ENCODE assay signal across 35 cellular contexts in the genomic region with DNA sequence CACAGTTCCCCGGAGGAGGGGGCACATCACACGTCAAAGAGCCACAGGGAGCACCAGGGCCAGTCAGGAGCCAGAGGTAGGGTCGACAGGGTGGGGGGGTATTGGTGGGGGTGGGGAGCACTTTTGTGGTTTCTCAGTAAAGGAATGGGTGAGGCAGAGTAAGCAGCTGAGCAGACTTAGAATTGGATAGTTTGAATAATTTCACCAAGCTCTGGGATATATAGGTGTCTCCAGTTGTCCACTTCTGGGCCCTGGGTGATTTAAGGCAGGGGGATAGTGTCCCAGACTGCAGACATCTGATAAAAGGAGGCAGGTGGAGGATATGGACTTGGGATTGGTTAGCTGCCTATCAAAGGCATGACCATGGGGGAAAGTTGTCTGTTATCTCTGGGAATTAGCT.
"Had no signal": no experiment of that assay in that cellular context is flagged by ENCODE, and none has a peak within 500 bp of the region (broad histone marks: within the 10 kb centered on the region; RNA-seq: fewer than 3 reads in every experiment).

No MANE protein-coding gene starts in this region.

- H3K27ac ChIP-seq: adrenal gland, body of pancreas, brain microvascular endothelial cell, breast epithelium, VCaP had no signal

- H3K27me3 ChIP-seq: adrenal gland, body of pancreas, brain microvascular endothelial cell, breast epithelium had no signal

- H3K27me3 Mint-ChIP-seq: activated B cell treated with CpG ODN at 0.5 μM for 24 hours; activated CD4-positive, alpha-beta memory T cell treated with anti-CD3 and anti-CD28 coated beads for 36 hours; activated CD4-positive, alpha-beta T cell treated with anti-CD3 and anti-CD28 coated beads, Interleukin-2, amount 10 ng/mL, durations not matched to agents 24 days and 14 days; activated CD8-positive, alpha-beta T cell treated with anti-CD3 and anti-CD28 coated beads for 36 hours; activated T-helper 17 cell treated with anti-CD3 and anti-CD28 coated beads, Interleukin-2, amount 50 U/mL, for 72 hours had no signal

- H3K27ac Mint-ChIP-seq: activated B cell treated with CpG ODN at 0.5 μM for 24 hours; activated CD4-positive, alpha-beta memory T cell treated with anti-CD3 and anti-CD28 coated beads for 36 hours; activated CD4-positive, alpha-beta T cell treated with anti-CD3 and anti-CD28 coated beads, Interleukin-2, amount 10 ng/mL, durations not matched to agents 24 days and 14 days; activated CD8-positive, alpha-beta T cell treated with anti-CD3 and anti-CD28 coated beads for 36 hours; activated naive CD4-positive, alpha-beta T cell treated with anti-CD3 and anti-CD28 coated beads for 36 hours; activated naive CD4-positive, alpha-beta T cell treated with anti-CD3 and anti-CD28 coated beads, Interleukin-2, amount 50 U/mL, for 72 hours; activated naive CD8-positive, alpha-beta T cell treated with anti-CD3 and anti-CD28 coated beads for 36 hours; activated T-cell treated with anti-CD3 and anti-CD28 coated beads, Interleukin-2, amount 50 U/mL, for 72 hours; activated T-helper 1 cell treated with anti-CD3 and anti-CD28 coated beads, Interleukin-12 subunit alpha, Interleukin-12 subunit beta, Interleukin-2, Interleukin-4 antibody, amounts not matched to agents 30 ng/mL and 10 ng/mL and 1 ng/mL, durations not matched to agents 14 hours and 24 hours and 36 hours; activated T-helper 17 cell treated with anti-CD3 and anti-CD28 coated beads, Interleukin-2, amount 50 U/mL, for 72 hours; T-helper 1 cell treated with Interleukin-12 subunit alpha and Interleukin-12 subunit beta and Interleukin-4 antibody, amounts not matched to agents 30 μg/mL and 1 μg/mL, for 36 hours; T-helper 2 cell treated with Interferon-gamma antibody and Interleukin-4, amounts not matched to agents 5 μg/mL and 100 μg/mL, for 36 hours had no signal

- H3K4me3 ChIP-seq: adrenal gland, body of pancreas, breast epithelium had no signal

- H3K4me1 ChIP-seq: adrenal gland, body of pancreas, breast epithelium had no signal

- H3K4me1 Mint-ChIP-seq: activated B cell treated with CpG ODN at 0.5 μM for 24 hours; activated CD4-positive, alpha-beta T cell treated with anti-CD3 and anti-CD28 coated beads, Interleukin-2, amount 10 ng/mL, durations not matched to agents 24 days and 14 days; activated naive CD8-positive, alpha-beta T cell treated with anti-CD3 and anti-CD28 coated beads for 36 hours; activated T-helper 17 cell treated with anti-CD3 and anti-CD28 coated beads, Interleukin-2, amount 50 U/mL, for 72 hours had no signal

- H3K9me3 ChIP-seq: adrenal gland, body of pancreas had no signal

- H3K36me3 Mint-ChIP-seq: activated CD4-positive, alpha-beta memory T cell treated with anti-CD3 and anti-CD28 coated beads for 36 hours; activated naive CD4-positive, alpha-beta T cell treated with anti-CD3 and anti-CD28 coated beads, Interleukin-2, amount 50 U/mL, for 72 hours; activated naive CD8-positive, alpha-beta T cell treated with anti-CD3 and anti-CD28 coated beads for 36 hours had no signal

- H3K36me3 ChIP-seq: adrenal gland, brain microvascular endothelial cell, breast epithelium had no signal

- H3K9me3 Mint-ChIP-seq: activated CD4-positive, alpha-beta memory T cell treated with anti-CD3 and anti-CD28 coated beads for 36 hours; activated CD8-positive, alpha-beta T cell treated with anti-CD3 and anti-CD28 coated beads for 36 hours; activated naive CD4-positive, alpha-beta T cell treated with anti-CD3 and anti-CD28 coated beads for 36 hours; activated naive CD8-positive, alpha-beta T cell treated with anti-CD3 and anti-CD28 coated beads for 36 hours; activated T-cell treated with anti-CD3 and anti-CD28 coated beads, Interleukin-2, amount 50 U/mL, for 4 hours; activated T-helper 1 cell treated with anti-CD3 and anti-CD28 coated beads, Interleukin-12 subunit alpha, Interleukin-12 subunit beta, Interleukin-2, Interleukin-4 antibody, amounts not matched to agents 30 ng/mL and 10 ng/mL and 1 ng/mL, durations not matched to agents 14 hours and 24 hours and 36 hours; T-helper 1 cell treated with Interleukin-12 subunit alpha and Interleukin-12 subunit beta and Interleukin-4 antibody, amounts not matched to agents 30 μg/mL and 1 μg/mL, for 36 hours; T-helper 2 cell treated with Interferon-gamma antibody and Interleukin-4, amounts not matched to agents 5 μg/mL and 100 μg/mL, for 36 hours had no signal

- DNase-seq: activated B cell treated with CpG ODN at 0.5 μM for 24 hours; activated CD4-positive, alpha-beta memory T cell treated with anti-CD3 and anti-CD28 coated beads for 36 hours; activated CD4-positive, alpha-beta T cell treated with anti-CD3 and anti-CD28 coated beads for 4 hours; activated CD4-positive, alpha-beta T cell treated with anti-CD3 and anti-CD28 coated beads, Interleukin-2, amount 10 ng/mL, durations not matched to agents 24 days and 14 days; activated CD4-positive, alpha-beta T cell treated with anti-CD3 and anti-CD28 coated beads, Interleukin-2, amount 50 U/mL, for 1 hour; activated CD4-positive, alpha-beta T cell treated with anti-CD3 and anti-CD28 coated beads, Interleukin-2, amount 50 U/mL, for 4 hours; activated CD4-positive, CD25-positive, alpha-beta regulatory T cell treated with anti-CD3 and anti-CD28 coated beads, Interleukin-2, amount 50 U/mL, for 72 hours; activated CD8-positive, alpha-beta memory T cell treated with anti-CD3 and anti-CD28 coated beads, Interleukin-2, amount 50 U/mL, for 4 hours; activated CD8-positive, alpha-beta T cell treated with anti-CD3 and anti-CD28 coated beads for 36 hours; activated effector memory CD4-positive, alpha-beta T cell treated with anti-CD3 and anti-CD28 coated beads, Interleukin-2, amount 50 U/mL, for 16 hours; activated gamma-delta T cell treated with Interleukin-2 at 50 U/mL for 16 hours; activated naive CD4-positive, alpha-beta T cell; activated naive CD4-positive, alpha-beta T cell treated with anti-CD3 and anti-CD28 coated beads for 36 hours; activated naive CD4-positive, alpha-beta T cell treated with anti-CD3 and anti-CD28 coated beads, Interleukin-2, amount 50 U/mL, for 16 hours; activated naive CD8-positive, alpha-beta T cell treated with anti-CD3 and anti-CD28 coated beads for 36 hours; activated T-cell treated with anti-CD3 and anti-CD28 coated beads for 4 hours; activated T-cell treated with anti-CD3 and anti-CD28 coated beads, Interleukin-2, amount 50 U/mL, for 1 hour; activated T-cell treated with anti-CD3 and anti-CD28 coated beads, Interleukin-2, amount 50 U/mL, for 4 hours; activated T-cell treated with anti-CD3 and anti-CD28 coated beads, Interleukin-2, amount 50 U/mL, for 72 hours; adrenal gland; amniotic stem cell; aorta; body of pancreas; central memory CD4-positive, alpha-beta T cell; T-helper 1 cell; T-helper 2 cell; T-helper 9 cell had no signal

- ATAC-seq: activated CD8-positive, alpha-beta T cell treated with anti-CD3 and anti-CD28 coated beads for 36 hours; activated naive CD4-positive, alpha-beta T cell treated with anti-CD3 and anti-CD28 coated beads, Interleukin-2, amount 50 U/mL, for 72 hours; activated T-cell treated with anti-CD3 and anti-CD28 coated beads, Interleukin-2, amount 50 U/mL, for 4 hours; activated T-cell treated with anti-CD3 and anti-CD28 coated beads, Interleukin-2, amount 50 U/mL, for 72 hours; activated T-helper 17 cell treated with anti-CD3 and anti-CD28 coated beads, Interleukin-2, amount 50 U/mL, for 72 hours; body of pancreas had no signal

- H3K4me3 Mint-ChIP-seq: activated B cell treated with CpG ODN at 0.5 μM for 24 hours; activated CD4-positive, alpha-beta memory T cell treated with anti-CD3 and anti-CD28 coated beads for 36 hours; activated CD4-positive, alpha-beta T cell treated with anti-CD3 and anti-CD28 coated beads, Interleukin-2, amount 10 ng/mL, durations not matched to agents 24 days and 14 days; activated CD8-positive, alpha-beta T cell treated with anti-CD3 and anti-CD28 coated beads for 36 hours; activated naive CD4-positive, alpha-beta T cell treated with anti-CD3 and anti-CD28 coated beads for 36 hours; activated naive CD8-positive, alpha-beta T cell treated with anti-CD3 and anti-CD28 coated beads for 36 hours; activated T-cell treated with anti-CD3 and anti-CD28 coated beads, Interleukin-2, amount 50 U/mL, for 4 hours; activated T-cell treated with anti-CD3 and anti-CD28 coated beads, Interleukin-2, amount 50 U/mL, for 72 hours; activated T-helper 1 cell treated with anti-CD3 and anti-CD28 coated beads, Interleukin-12 subunit alpha, Interleukin-12 subunit beta, Interleukin-2, Interleukin-4 antibody, amounts not matched to agents 30 ng/mL and 10 ng/mL and 1 ng/mL, durations not matched to agents 14 hours and 24 hours and 36 hours; activated T-helper 17 cell treated with anti-CD3 and anti-CD28 coated beads, Interleukin-2, amount 50 U/mL, for 72 hours; T-helper 1 cell treated with Interleukin-12 subunit alpha and Interleukin-12 subunit beta and Interleukin-4 antibody, amounts not matched to agents 30 μg/mL and 1 μg/mL, for 36 hours; T-helper 2 cell treated with Interferon-gamma antibody and Interleukin-4, amounts not matched to agents 5 μg/mL and 100 μg/mL, for 36 hours had no signal
